Comparison of ENCODE assay signal across 24 cellular contexts in the genomic region with DNA sequence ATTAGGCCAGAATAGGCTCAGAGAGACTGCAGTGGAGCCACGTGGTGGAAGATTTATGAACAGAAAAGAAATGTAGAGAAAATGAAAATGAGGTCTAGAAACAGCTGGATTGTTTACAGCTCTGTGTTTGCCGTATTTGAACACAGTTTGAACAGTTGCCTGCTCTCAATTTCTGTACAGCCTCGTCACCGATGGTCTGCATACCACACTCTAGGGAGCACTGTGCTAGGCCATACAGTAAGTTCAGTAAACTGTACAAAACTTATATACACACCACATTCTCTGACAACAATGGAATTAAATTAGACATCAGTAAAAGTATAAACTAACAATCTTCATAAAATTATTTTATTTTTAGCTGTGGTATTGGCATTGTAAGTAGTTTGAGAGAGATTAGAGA. TPM values are rescaled to one million over a fixed set of nuclear protein-coding genes. Genes with fewer than 3 reads are reported as not detected.
DNase-seq lines count a peak whose midpoint lies in the region; ATAC-seq, FAIRE-seq and TF ChIP-seq lines count a peak whose summit lies in the region.
"Had no signal": no experiment of that assay in that cellular context is flagged by ENCODE, and none has a peak within 500 bp of the region (broad histone marks: within the 10 kb centered on the region; RNA-seq: fewer than 3 reads in every experiment).

No MANE protein-coding gene starts in this region.

- H3K9ac ChIP-seq in HepG2 (ENCODE audit: insufficient read depth, low read depth, low read length) = no peak overlapping the region
- H3K9ac ChIP-seq: GM23248 had no signal

- POLR2A ChIA-PET in A549 (lab: Yijun Ruan, JAX) (no interaction called here), HepG2 (lab: Yijun Ruan, JAX) (no interaction called here)

- no peak for TF ChIP-seq EP300 in A549 (IDR thresholded peaks at IDR 0.05)
- no peak for TF ChIP-seq EP300 in HepG2 (IDR thresholded peaks at IDR 0.05; ENCODE audit: low read depth in 2 of 2, low read length in 2 of 2)
- TF ChIP-seq EP300 in HepG2 (CRISPR knock-in tag; IDR thresholded peaks at IDR 0.05; ENCODE audit: borderline replicate concordance) = no peak

- TF ChIP-seq RAD21 in A549 (conservative IDR thresholded peaks at IDR 0.05 in 1 of 2, IDR thresholded peaks at IDR 0.05 in 1 of 2) (no peak), HepG2 (CRISPR knock-in tag; IDR thresholded peaks at IDR 0.05) (no peak)

- TF ChIP-seq CTCF in A549 (IDR thresholded peaks at IDR 0.05) (no peak), HepG2 (CRISPR knock-in tag; IDR thresholded peaks at IDR 0.05) (no peak), testis (IDR thresholded peaks at IDR 0.05) (no peak)

- H4K20me1 ChIP-seq in HepG2 (ENCODE audit: insufficient read depth, low read length) = no peaks in the 10 kb centered on the region

- intact Hi-C loops in HepG2 (cut with micrococcal nuclease; ENCODE audit: unreplicated experiment) = no loop called here
- intact Hi-C loops in testis (cut with DNase I; ENCODE audit: low total_unique reads) = no loop called here

- no peaks in the 10 kb centered on the region for H3K79me2 ChIP-seq in HepG2 (ENCODE audit: insufficient read depth, low read length)

- H2AFZ ChIP-seq in HepG2 (ENCODE audit: low read length) = no peak overlapping the region
- H2AFZ ChIP-seq: GM23248 had no signal

- DNase-seq in A549 (ENCODE audit: low read depth in 1 of 2, low spot score in 1 of 2) (no peak), LHCN-M2 (ENCODE audit: low read depth) (peak; percentile 5), HepG2 (ENCODE audit: low spot score) (peak; percentile 4), testis (no peak)
- no peak for DNase-seq in stimulated activated CD4-positive, alpha-beta T cell treated with anti-CD3 and anti-CD28 coated beads, Interleukin-4, amount 100 ng/mL, for 1 hour
- DNase-seq: ACHN; C1 segment of cervical spinal cord; Calu3; CD4-positive, alpha-beta memory T cell; COR-L47; DMS53; DMS79 treated with DMSO at 0.1 percent for 48 hours; GF-D8; GM23248; H7; HCEC 1CT had no signal

- H3K27ac ChIP-seq in A549 = no peak overlapping the region
- H3K27ac ChIP-seq in HepG2 (ENCODE audit: extremely low read length, insufficient read depth, low read length) = no peak overlapping the region
- H3K27ac ChIP-seq in testis = no peak overlapping the region
- H3K27ac ChIP-seq: 22Rv1, GM23248 had no signal

- H3K4me2 ChIP-seq in A549 (no peak overlapping the region), HepG2 (ENCODE audit: low read depth, low read length) (no peak overlapping the region)

- H3K4me1 ChIP-seq in A549 (0 out of 3 replicates have a peak, but pooled peaks cover 3% of the 10 kb centered on the region), HepG2 (ENCODE audit: insufficient read depth, low read length) (peaks cover 43% of the 10 kb centered on the region), testis (peaks cover 4% of the 10 kb centered on the region)

- FAIRE-seq in A549 (lab: Jason Lieb, UNC) (peak; percentile 23), HepG2 (lab: Jason Lieb, UNC) (no peak)
- FAIRE-seq: A204.1, GM12891, GM18507, GM19239, H1 had no signal

- no peak for ATAC-seq in A549
- ATAC-seq in HepG2 = no peak
- no peak for ATAC-seq in HG03469 (IDR thresholded peaks at IDR 0.05; ENCODE audit: unreplicated experiment)

- TF ChIP-seq POLR2A in A549 (IDR thresholded peaks at IDR 0.05; ENCODE audit: low read length) (no peak), HepG2 (IDR thresholded peaks at IDR 0.05; ENCODE audit: insufficient read depth in 1 of 2, low read depth in 2 of 2, low read length in 2 of 2) (no peak), testis (IDR thresholded peaks at IDR 0.05) (no peak)

- H3K27me3 ChIP-seq in HepG2 (ENCODE audit: control insufficient read depth in 1 of 2, insufficient read depth in 2 of 2, low read length in 2 of 2) (peaks cover 0 to 14% of the 10 kb centered on the region in 2 experiments; a peak in 1 of 5 replicates), testis (no peaks in the 10 kb centered on the region)

- in situ Hi-C loops in HepG2 (cut with HindIII; ENCODE audit: extremely low pct_ligation_motif_present, low pct_unique_long_range_greater_than_20kb) = no loop called here

- H3K36me3 ChIP-seq in HepG2 (replicated peaks in 1 of 2; ENCODE audit: control insufficient read depth in 1 of 2, insufficient read depth in 2 of 2, low read length in 2 of 2) = no peaks in the 10 kb centered on the region
- H3K36me3 ChIP-seq in testis (ENCODE audit: low read depth, missing control alignments) = no peaks in the 10 kb centered on the region

- no peak overlapping the region for H3K4me3 ChIP-seq in A549
- H3K4me3 ChIP-seq in HepG2 (replicated peaks in 1 of 3; ENCODE audit: insufficient read depth in 1 of 3, low read depth in 2 of 3, low read length in 3 of 3) = no peak overlapping the region
- H3K4me3 ChIP-seq in testis = no peak overlapping the region
- H3K4me3 ChIP-seq: GM23248 had no signal

- CTCF ChIA-PET in A549 (lab: Yijun Ruan, JAX) (interaction anchor here (0.7 kb wide), 1 partner anchor 187 kb away, joined by 3 read pairs; no protein-coding TSS in a partner anchor), HepG2 (lab: Yijun Ruan, JAX; ENCODE audit: low intra/inter-chr PET ratio, low total read pairs) (no interaction called here)

- no TSS peak for BruUV-seq in HepG2 (replicated peaks; lab: Mats Ljungman, UMichigan)

- H3K9me3 ChIP-seq in A549 (peaks cover 17% of the 10 kb centered on the region), HepG2 (ENCODE audit: low read length) (peaks cover 14% of the 10 kb centered on the region; the same call in 1 of the 2 replicates), testis (no peaks in the 10 kb centered on the region)

- WGBS in A549 (ENCODE audit: missing lambda C conversion rate) = 16% methylated on average over 4 of the region's 4 CpGs
- 0% methylated on average over 4 of the region's 4 CpGs for WGBS in HepG2 (ENCODE audit: low lambda C conversion rate)
- 65 to 66% methylated on average over 4 of the region's 4 CpGs for WGBS in testis, 2 donors

RNA-seq across cellular contexts. Expression of a gene that starts 11.1 kb away (rescaled TPM):
- 0.75 and 0.93 TPM in 2 replicates for polyA plus RNA-seq in A549 (2011; rRNA removed)
- polyA plus RNA-seq in A549 (2012; cell fraction: cytosol; rRNA removed) = 0.05 and 0.08 TPM in 2 replicates
- polyA plus RNA-seq in A549 (2012; cell fraction: nucleus; rRNA removed) = 0.26 and 0.43 TPM in 2 replicates
- polyA plus RNA-seq in A549 (2017; fragmentation: RNase III; extraction: RNeasy Plus Mini Kit Qiagen cat#74134 plus additional on column Dnase treatment) = 0.14 to 0.21 TPM (median 0.17 TPM) in 3 replicates
- 0.12 and 0.54 TPM in 2 replicates for polyA minus RNA-seq in A549 (2011; rRNA and poly(A)+ RNA removed)
- total RNA-seq in LHCN-M2 (2014; rRNA removed) = 0.52 and 1.1 TPM in 2 replicates
- polyA plus RNA-seq in LHCN-M2 (2012) = 0.40 TPM
- total RNA-seq in HepG2 (2016; rRNA removed; fragmentation: Illumina TruSeq; extraction: Trizol) = 0.27 TPM in 1 of 2 replicates, not detected in the other
- not detected in 2 replicates for total RNA-seq in HepG2 (2016; cell fraction: cytosol; rRNA removed; fragmentation: Illumina TruSeq; extraction: Trizol; ENCODE audit: low read depth)
- total RNA-seq in HepG2 (2016; cell fraction: insoluble cytoplasmic fraction; rRNA removed; fragmentation: Illumina TruSeq; extraction: Trizol) = 0.48 TPM in 1 of 2 replicates, not detected in the other
- not detected in 2 replicates for total RNA-seq in HepG2 (2016; cell fraction: membrane; rRNA removed; fragmentation: Illumina TruSeq; extraction: Trizol)
- total RNA-seq in HepG2 (2016; cell fraction: nucleus; rRNA removed; fragmentation: Illumina TruSeq; extraction: Trizol) = 0.75 TPM in 1 of 2 replicates, not detected in the other
- polyA plus RNA-seq in HepG2 (2011; rRNA removed) = 0.63 and 0.74 TPM in 2 replicates
- polyA plus RNA-seq in HepG2 (2011; cell fraction: cytosol; rRNA removed) = 0.13 and 0.15 TPM in 2 replicates
- 3.2 and 5.0 TPM in 2 replicates for polyA plus RNA-seq in HepG2 (2011; cell fraction: nucleus; rRNA removed)
- 0.52 and 1.1 TPM in 2 replicates for polyA plus RNA-seq in HepG2 (2012)
- 0.14 TPM in 1 of 2 replicates, not detected in the other for polyA plus RNA-seq in HepG2 (2016; cell fraction: cytosol; fragmentation: Illumina TruSeq; extraction: Trizol; ENCODE audit: low read depth)
- polyA plus RNA-seq in HepG2 (2016; cell fraction: insoluble cytoplasmic fraction; fragmentation: Illumina TruSeq; extraction: Trizol; ENCODE audit: low read depth) = not detected in 2 replicates
- polyA plus RNA-seq in HepG2 (2016; cell fraction: membrane; fragmentation: Illumina TruSeq; extraction: Trizol; ENCODE audit: low read depth) = not detected in 2 replicates
- 1.1 TPM in 1 of 2 replicates, not detected in the other for polyA plus RNA-seq in HepG2 (2016; cell fraction: nucleus; fragmentation: Illumina TruSeq; extraction: Trizol; ENCODE audit: insufficient read depth, low read depth)
- 0.38 and 0.89 TPM in 2 replicates for polyA minus RNA-seq in HepG2 (2011; rRNA and poly(A)+ RNA removed; ENCODE audit: low replicate concordance)
- not detected in 2 replicates for polyA minus RNA-seq in HepG2 (2011; cell fraction: cytosol; rRNA and poly(A)+ RNA removed)
- polyA minus RNA-seq in HepG2 (2011; cell fraction: nucleus; rRNA and poly(A)+ RNA removed) = 0.25 and 0.77 TPM in 2 replicates
- 10 to 100 TPM in 1 of 2 donors, 1 to 10 TPM in 1; 9.6 to 10.2 TPM for total RNA-seq in testis
- polyA plus RNA-seq in testis (ENCODE audit: insufficient read depth, low read depth, low replicate concordance) = 9.0 TPM
- total RNA-seq: GM23248, H1 had no signal

RNA-seq across cellular contexts. Expression of a gene that starts 49.3 kb away (rescaled TPM):
- polyA plus RNA-seq in A549 (2011; rRNA removed) (not detected in 2 replicates), A549 (2017; fragmentation: RNase III; extraction: RNeasy Plus Mini Kit Qiagen cat#74134 plus additional on column Dnase treatment) (not detected in 3 replicates), HepG2 (2011; rRNA removed) (not detected in 2 replicates), testis (ENCODE audit: insufficient read depth, low read depth, low replicate concordance) (139 TPM)
- polyA plus RNA-seq in A549 (2012; cell fraction: cytosol; rRNA removed) = not detected in 2 replicates
- not detected in 2 replicates for polyA plus RNA-seq in A549 (2012; cell fraction: nucleus; rRNA removed)
- polyA minus RNA-seq in A549 (2011; rRNA and poly(A)+ RNA removed) = not detected in 2 replicates
- total RNA-seq in LHCN-M2 (2014; rRNA removed) (not detected in 2 replicates), HepG2 (2016; rRNA removed; fragmentation: Illumina TruSeq; extraction: Trizol) (not detected in 2 replicates), testis (10 to 100 TPM; 43.4 to 78.2 TPM)
- polyA plus RNA-seq in LHCN-M2 (2012) = not detected
- total RNA-seq in HepG2 (2016; cell fraction: cytosol; rRNA removed; fragmentation: Illumina TruSeq; extraction: Trizol; ENCODE audit: low read depth) = not detected in 2 replicates
- not detected in 2 replicates for total RNA-seq in HepG2 (2016; cell fraction: insoluble cytoplasmic fraction; rRNA removed; fragmentation: Illumina TruSeq; extraction: Trizol)
- not detected in 2 replicates for total RNA-seq in HepG2 (2016; cell fraction: membrane; rRNA removed; fragmentation: Illumina TruSeq; extraction: Trizol)
- not detected in 2 replicates for total RNA-seq in HepG2 (2016; cell fraction: nucleus; rRNA removed; fragmentation: Illumina TruSeq; extraction: Trizol)
- polyA plus RNA-seq in HepG2 (2011; cell fraction: cytosol; rRNA removed) = not detected in 2 replicates
- polyA plus RNA-seq in HepG2 (2011; cell fraction: nucleus; rRNA removed) = not detected in 2 replicates
- 0.19 TPM in 1 of 2 replicates, not detected in the other for polyA plus RNA-seq in HepG2 (2012)
- polyA plus RNA-seq in HepG2 (2016; cell fraction: cytosol; fragmentation: Illumina TruSeq; extraction: Trizol; ENCODE audit: low read depth) = not detected in 2 replicates
- not detected in 2 replicates for polyA plus RNA-seq in HepG2 (2016; cell fraction: insoluble cytoplasmic fraction; fragmentation: Illumina TruSeq; extraction: Trizol; ENCODE audit: low read depth)
- polyA plus RNA-seq in HepG2 (2016; cell fraction: membrane; fragmentation: Illumina TruSeq; extraction: Trizol; ENCODE audit: low read depth) = not detected in 2 replicates
- polyA plus RNA-seq in HepG2 (2016; cell fraction: nucleus; fragmentation: Illumina TruSeq; extraction: Trizol; ENCODE audit: insufficient read depth, low read depth) = not detected in 2 replicates
- polyA minus RNA-seq in HepG2 (2011; rRNA and poly(A)+ RNA removed; ENCODE audit: low replicate concordance) = not detected in 2 replicates
- polyA minus RNA-seq in HepG2 (2011; cell fraction: cytosol; rRNA and poly(A)+ RNA removed) = not detected in 2 replicates
- polyA minus RNA-seq in HepG2 (2011; cell fraction: nucleus; rRNA and poly(A)+ RNA removed) = not detected in 2 replicates
- total RNA-seq: Calu3, G401, GM23248, H1, H7 had no signal
- polyA plus RNA-seq: GM23248, H1 had no signal

Comparison
In these comparisons a context has a peak if more than half of its experiments do, and no peak if none do; other contexts are left out.
1. DNase-seq: peak in LHCN-M2 (single experiment) and HepG2 (single experiment); none in A549 (0 of 2), stimulated activated CD4-positive, alpha-beta T cell treated with anti-CD3 and anti-CD28 coated beads, Interleukin-4, amount 100 ng/mL, for 1 hour (single experiment) and testis (single experiment).
2. RNA of a gene that starts 49.3 kb away (total RNA-seq): 43.4 to 78.2 TPM in testis; not detected in LHCN-M2 and not detected in HepG2; every median in the first group is over 10 times any median in the second.